22 cellular contexts compared by ENCODE assay signal in genomic region chr11:100640071-100640470, GRCh38. TPM values are rescaled to one million over a fixed set of nuclear protein-coding genes. Genes with fewer than 3 reads are reported as not detected.
"Had no signal": no experiment of that assay in that cellular context is flagged by ENCODE, and none has a peak within 500 bp of the region (broad histone marks: within the 10 kb centered on the region; RNA-seq: fewer than 3 reads in every experiment).

No MANE protein-coding gene starts in this region.

- H3K36me3 ChIP-seq: WERI-Rb-1 had no signal

- H3K36me3 Mint-ChIP-seq: activated naive CD8-positive, alpha-beta T cell treated with anti-CD3 and anti-CD28 coated beads, Interleukin-2, amount 10 ng/mL, durations not matched to agents 7 days and 5 days had no signal

- H3K27ac ChIP-seq: SK-N-MC, WERI-Rb-1 had no signal

- DNase-seq: activated CD4-positive, alpha-beta T cell treated with anti-CD3 and anti-CD28 coated beads for 4 hours; activated CD4-positive, alpha-beta T cell treated with anti-CD3 and anti-CD28 coated beads, Interleukin-2, amount 50 U/mL, for 4 hours; activated CD8-positive, alpha-beta memory T cell treated with anti-CD3 and anti-CD28 coated beads, Interleukin-2, amount 50 U/mL, for 48 hours; activated CD8-positive, alpha-beta T cell treated with anti-CD3 and anti-CD28 coated beads, Interleukin-2, amount 10 ng/mL, durations not matched to agents 7 days and 5 days; activated naive CD4-positive, alpha-beta T cell treated with anti-CD3 and anti-CD28 coated beads, Interleukin-2, amount 50 U/mL, for 16 hours; activated naive CD8-positive, alpha-beta T cell treated with anti-CD3 and anti-CD28 coated beads, Interleukin-2, amount 10 ng/mL, durations not matched to agents 7 days and 5 days; activated T-cell treated with anti-CD3 and anti-CD28 coated beads, Interleukin-2, amount 50 U/mL, for 1 hour; aorta; Karpas-422; MM.1S; NCI-H187; NCI-H510A; NCI-H526 treated with DMSO at 0.1 percent for 48 hours; NK-92 treated with Interleukin-12 subunit alpha and Interleukin-12 subunit beta, amount 100 ng/mL, for 24 hours; OCI-M1; RPMI8226; T-helper 1 cell; WERI-Rb-1 had no signal

- ATAC-seq: activated CD4-positive, CD25-positive, alpha-beta regulatory T cell treated with anti-CD3 and anti-CD28 coated beads, Interleukin-2, amount 50 U/mL, for 24 hours; activated CD8-positive, alpha-beta T cell treated with anti-CD3 and anti-CD28 coated beads, Interleukin-2, amount 10 ng/mL, durations not matched to agents 7 days and 5 days; Panc1; Right ventricle myocardium inferior had no signal

- H3K4me1 Mint-ChIP-seq: activated naive CD8-positive, alpha-beta T cell treated with anti-CD3 and anti-CD28 coated beads, Interleukin-2, amount 10 ng/mL, durations not matched to agents 7 days and 5 days had no signal

- H3K27ac Mint-ChIP-seq: activated CD8-positive, alpha-beta T cell treated with anti-CD3 and anti-CD28 coated beads, Interleukin-2, amount 10 ng/mL, durations not matched to agents 7 days and 5 days; activated naive CD8-positive, alpha-beta T cell treated with anti-CD3 and anti-CD28 coated beads, Interleukin-2, amount 10 ng/mL, durations not matched to agents 7 days and 5 days had no signal

- H3K4me3 Mint-ChIP-seq: activated CD8-positive, alpha-beta T cell treated with anti-CD3 and anti-CD28 coated beads, Interleukin-2, amount 10 ng/mL, durations not matched to agents 7 days and 5 days; activated naive CD8-positive, alpha-beta T cell treated with anti-CD3 and anti-CD28 coated beads, Interleukin-2, amount 10 ng/mL, durations not matched to agents 7 days and 5 days had no signal

- H3K4me3 ChIP-seq: SK-N-MC had no signal

RNA-seq across cellular contexts. Expression of gene ARHGAP42, which starts 47.0 kb away (rescaled TPM):
- total RNA-seq: activated naive CD8-positive, alpha-beta T cell treated with anti-CD3 and anti-CD28 coated beads, Interleukin-2, amount 10 ng/mL, durations not matched to agents 7 days and 5 days had no signal
